15 cellular contexts compared by ENCODE assay signal in the genomic region with DNA sequence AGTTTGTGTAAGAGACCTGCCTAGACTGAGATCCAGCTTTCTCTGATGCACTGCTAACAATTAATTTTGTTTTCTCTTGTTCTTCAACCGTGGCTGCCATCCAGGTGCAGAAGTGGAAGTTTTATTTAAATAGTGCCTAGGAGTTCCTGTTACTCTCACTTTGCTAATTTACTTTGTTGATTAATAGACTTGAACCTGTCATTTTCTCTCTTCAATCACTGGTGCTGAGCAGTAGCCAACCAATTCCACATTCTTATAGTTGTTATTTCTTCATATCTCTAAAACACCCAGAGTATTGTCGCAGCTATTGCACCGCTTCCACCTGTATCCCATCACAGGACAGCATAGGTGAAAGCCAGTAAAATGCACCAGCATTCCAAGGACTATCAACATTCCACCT.
"Had no signal": no experiment of that assay in that cellular context is flagged by ENCODE, and none has a peak within 500 bp of the region (broad histone marks: within the 10 kb centered on the region; RNA-seq: fewer than 3 reads in every experiment).

No MANE protein-coding gene starts in this region.

- H3K27me3 ChIP-seq: dorsolateral prefrontal cortex, gastrocnemius medialis, ovary, spleen had no signal

- ATAC-seq: natural killer cell; stimulated activated memory B cell treated with anti-CD40 and anti-IgM and Interleukin-4, amounts not matched to agents 10 μg/mL and 1 μg/mL and 100 μg/mL, for 72 hours; stimulated activated naive CD8-positive, alpha-beta T cell treated with anti-CD3 and anti-CD28 coated beads, Interleukin-15, Interleukin-2, amounts not matched to agents 100 U/mL and 50 U/mL, for 24 hours had no signal

- DNase-seq: dorsolateral prefrontal cortex; effector CD4-positive, alpha-beta T cell; gastrocnemius medialis; head of caudate nucleus; natural killer cell; occipital lobe; ovary; posterior cingulate gyrus; psoas muscle; spleen; stimulated activated CD4-positive, alpha-beta T cell treated with anti-CD3 and anti-CD28 coated beads, Interleukin-4, amount 100 ng/mL, for 4 hours; stimulated activated naive CD8-positive, alpha-beta T cell treated with anti-CD3 and anti-CD28 coated beads, Interleukin-15, Interleukin-2, amounts not matched to agents 100 U/mL and 50 U/mL, for 24 hours had no signal

- H3K4me3 ChIP-seq: dorsolateral prefrontal cortex, gastrocnemius medialis, lung, ovary, psoas muscle, skin epidermis, spleen had no signal

- H3K36me3 ChIP-seq: gastrocnemius medialis, ovary, spleen had no signal

- H3K4me1 ChIP-seq: gastrocnemius medialis, psoas muscle, spleen had no signal

- H3K27ac ChIP-seq: ovary, psoas muscle, skin epidermis, spleen had no signal

- H3K9me3 ChIP-seq: gastrocnemius medialis, ovary, psoas muscle, spleen had no signal
